Comparison of ENCODE assay signal across 8 cellular contexts in genomic region chr6:53932502-53932901, GRCh38.
"Had no signal": no experiment of that assay in that cellular context is flagged by ENCODE, and none has a peak within 500 bp of the region (broad histone marks: within the 10 kb centered on the region; RNA-seq: fewer than 3 reads in every experiment).

No MANE protein-coding gene starts in this region.

- H3K27ac Mint-ChIP-seq: HFFc6 had no signal

- FAIRE-seq: HTR-8/SVneo had no signal

- H3K4me3 ChIP-seq: GM23248, HAP-1 had no signal

- H2AFZ ChIP-seq: GM23248 had no signal

- ATAC-seq: HCT116 had no signal

- H3K4me1 ChIP-seq: HAP-1 had no signal

- H3K9ac ChIP-seq: GM23248 had no signal

- H3K9me3 ChIP-seq: HAP-1 had no signal

- H3K9me3 Mint-ChIP-seq: HFFc6 had no signal

- H3K4me3 Mint-ChIP-seq: HFFc6 had no signal

- H3K36me3 ChIP-seq: HAP-1 had no signal

- DNase-seq: GM23248, GOT3, H7, HFFc6, IMR-90 had no signal

- H3K27ac ChIP-seq: GM23248 had no signal
